In genomic region chr11:35106595-35106994, GRCh38 we compare ENCODE assay signal across 11 cellular contexts. TPM values are rescaled to one million over a fixed set of nuclear protein-coding genes. Genes with fewer than 3 reads are reported as not detected.
A peak's percentile ranks its signal among the peaks of the same experiment; 100 is the strongest.
DNase-seq lines count a peak whose midpoint lies in the region; ATAC-seq and TF ChIP-seq lines count a peak whose summit lies in the region.
"Had no signal": no experiment of that assay in that cellular context is flagged by ENCODE, and none has a peak within 500 bp of the region (broad histone marks: within the 10 kb centered on the region; RNA-seq: fewer than 3 reads in every experiment).

No MANE protein-coding gene starts in this region.

- H2AFZ ChIP-seq in Loucy (ENCODE audit: low read length) = no peak overlapping the region

- no peak for TF ChIP-seq EP300 in gastroesophageal sphincter (IDR thresholded peaks at IDR 0.05)

- no peak overlapping the region for H3K9ac ChIP-seq in Loucy (ENCODE audit: low read depth, low read length, poor library complexity, severe bottlenecking)

- 57% methylated on average over 1 of the region's 2 CpGs; no CpG with 5 or more reads in 1 of the 2 donors for WGBS in gastroesophageal sphincter (ENCODE audit: low coverage in 1 of 2), 2 donors

- no peak overlapping the region for H3K27ac ChIP-seq in gastroesophageal sphincter
- H3K27ac ChIP-seq: right lobe of liver had no signal

- no peaks in the 10 kb centered on the region for H3K9me2 ChIP-seq in Loucy (replicated peaks; ENCODE audit: low read depth, low read length)

- intact Hi-C loops in mucosa of descending colon (cut with DNase I, micrococcal nuclease) = no loop called here

- TF ChIP-seq CTCF in Loucy (conservative IDR thresholded peaks at IDR 0.05; ENCODE audit: low read length) (no peak), mucosa of descending colon (IDR thresholded peaks at IDR 0.05) (no peak), gastroesophageal sphincter (IDR thresholded peaks at IDR 0.05) (no peak)

- H3K36me3 ChIP-seq in Loucy (ENCODE audit: insufficient read depth, low read length) (no peaks in the 10 kb centered on the region), mucosa of descending colon (ENCODE audit: low read depth) (no peaks in the 10 kb centered on the region), gastroesophageal sphincter (no peaks in the 10 kb centered on the region)
- H3K36me3 ChIP-seq: right lobe of liver had no signal

- H3K4me2 ChIP-seq in Loucy (ENCODE audit: low read depth, low read length, poor library complexity, severe bottlenecking) = peak overlapping the region; percentile 37

- peaks cover 70% of the 10 kb centered on the region for H3K4me1 ChIP-seq in Loucy (ENCODE audit: insufficient read depth, low read length, poor library complexity, severe bottlenecking)
- no peaks in the 10 kb centered on the region for H3K4me1 ChIP-seq in mucosa of descending colon (ENCODE audit: low read depth)
- H3K4me1 ChIP-seq in gastroesophageal sphincter = peaks cover 0 to 44% (median 22%) of the 10 kb centered on the region in 3 donors

- TF ChIP-seq POLR2A in gastroesophageal sphincter (IDR thresholded peaks at IDR 0.05) = no peak

- H4K20me1 ChIP-seq in Loucy (ENCODE audit: insufficient read depth, low read length, poor library complexity, severe bottlenecking) = no peaks in the 10 kb centered on the region

- ATAC-seq in GM21825 (IDR thresholded peaks at IDR 0.05; ENCODE audit: unreplicated experiment) = peak; percentile 69
- peak; percentile 47 for ATAC-seq in mucosa of descending colon
- ATAC-seq in gastroesophageal sphincter = no peak

- no peaks in the 10 kb centered on the region for H3K9me3 ChIP-seq in Loucy (ENCODE audit: insufficient read depth, low read depth, low read length)
- no peaks in the 10 kb centered on the region for H3K9me3 ChIP-seq in mucosa of descending colon
- no peaks in the 10 kb centered on the region for H3K9me3 ChIP-seq in gastroesophageal sphincter
- H3K9me3 ChIP-seq: right lobe of liver had no signal

- H3K79me2 ChIP-seq in Loucy (ENCODE audit: insufficient read depth, low read length) = no peaks in the 10 kb centered on the region

- H3F3A ChIP-seq in Loucy (ENCODE audit: low read depth) = no peaks in the 10 kb centered on the region

- no peak overlapping the region for H3K4me3 ChIP-seq in Loucy (ENCODE audit: low read length, poor library complexity, severe bottlenecking)
- H3K4me3 ChIP-seq in mucosa of descending colon = no peak overlapping the region
- H3K4me3 ChIP-seq in gastroesophageal sphincter = no peak overlapping the region
- H3K4me3 ChIP-seq: right lobe of liver had no signal

- no peaks in the 10 kb centered on the region for H3K27me3 ChIP-seq in Loucy (ENCODE audit: insufficient read depth, low read length, poor library complexity, severe bottlenecking)
- no peaks in the 10 kb centered on the region for H3K27me3 ChIP-seq in gastroesophageal sphincter
- H3K27me3 ChIP-seq: right lobe of liver had no signal

- DNase-seq in SKM-1 treated with dmso at 0.1 percent for 144 hours (lab: John Stamatoyannopoulos, UW; ENCODE audit: unreplicated experiment) (peak; percentile 32), SKM-1 (lab: John Stamatoyannopoulos, UW; ENCODE audit: unreplicated experiment) (no peak), mucosa of descending colon (no peak), RPMI8226 (no peak), COR-L47 (lab: John Stamatoyannopoulos, UW) (no peak)
- DNase-seq: islet precursor cell, right lobe of liver, SHP77 had no signal

RNA-seq across cellular contexts. Expression of gene CD44, which starts 32.4 kb away (rescaled TPM):
- total RNA-seq in mucosa of descending colon = 100 to 1,000 TPM; 105 to 154 (median 136) TPM
- total RNA-seq in gastroesophageal sphincter = 100 to 1,000 TPM; 211 to 319 (median 266) TPM
